ENCODE assay signal across 1 cellular context in the genomic region with DNA sequence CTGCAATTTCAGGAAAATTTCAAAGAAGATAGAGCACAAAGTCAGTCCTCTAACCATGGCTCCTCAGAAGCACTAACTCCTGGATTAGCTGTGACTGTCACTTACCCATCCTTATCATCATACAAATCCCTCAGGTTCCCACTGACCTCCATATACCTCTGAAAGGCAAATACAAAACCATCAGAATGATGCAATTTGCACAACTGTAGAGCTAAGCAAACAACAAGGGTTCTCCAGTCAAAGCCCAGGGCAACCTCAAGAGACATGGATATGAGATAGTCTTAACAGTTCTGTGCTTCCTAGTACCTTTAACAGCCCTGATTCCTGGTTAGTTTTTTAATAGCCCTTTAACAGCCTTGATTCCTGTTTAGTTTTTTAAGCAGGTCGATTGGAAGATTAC.
TF ChIP-seq lines count a peak whose summit lies in the region.

No MANE protein-coding gene starts in this region.

TF ChIP-seq in liver, 16 proteins besides CTCF, POLR2A, EP300 and RAD21 (continued from another document):
- TF ChIP-seq, protein P1, sequence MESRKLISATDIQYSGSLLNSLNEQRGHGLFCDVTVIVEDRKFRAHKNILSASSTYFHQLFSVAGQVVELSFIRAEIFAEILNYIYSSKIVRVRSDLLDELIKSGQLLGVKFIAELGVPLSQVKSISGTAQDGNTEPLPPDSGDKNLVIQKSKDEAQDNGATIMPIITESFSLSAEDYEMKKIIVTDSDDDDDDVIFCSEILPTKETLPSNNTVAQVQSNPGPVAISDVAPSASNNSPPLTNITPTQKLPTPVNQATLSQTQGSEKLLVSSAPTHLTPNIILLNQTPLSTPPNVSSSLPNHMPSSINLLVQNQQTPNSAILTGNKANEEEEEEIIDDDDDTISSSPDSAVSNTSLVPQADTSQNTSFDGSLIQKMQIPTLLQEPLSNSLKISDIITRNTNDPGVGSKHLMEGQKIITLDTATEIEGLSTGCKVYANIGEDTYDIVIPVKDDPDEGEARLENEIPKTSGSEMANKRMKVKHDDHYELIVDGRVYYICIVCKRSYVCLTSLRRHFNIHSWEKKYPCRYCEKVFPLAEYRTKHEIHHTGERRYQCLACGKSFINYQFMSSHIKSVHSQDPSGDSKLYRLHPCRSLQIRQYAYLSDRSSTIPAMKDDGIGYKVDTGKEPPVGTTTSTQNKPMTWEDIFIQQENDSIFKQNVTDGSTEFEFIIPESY (IDR thresholded peaks at IDR 0.05): no peak
- TF ChIP-seq, protein P2, sequence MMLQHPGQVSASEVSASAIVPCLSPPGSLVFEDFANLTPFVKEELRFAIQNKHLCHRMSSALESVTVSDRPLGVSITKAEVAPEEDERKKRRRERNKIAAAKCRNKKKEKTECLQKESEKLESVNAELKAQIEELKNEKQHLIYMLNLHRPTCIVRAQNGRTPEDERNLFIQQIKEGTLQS (IDR thresholded peaks at IDR 0.05): peak; percentile 64
- TF ChIP-seq HNF4A (conservative IDR thresholded peaks at IDR 0.05) (peak in 1 of 2 donors; percentile 8), EGR1 (IDR thresholded peaks at IDR 0.05; ENCODE audit: low read depth in 2 of 2) (no peak), HNF4G (IDR thresholded peaks at IDR 0.05) (no peak), GABPA (IDR thresholded peaks at IDR 0.05 in 1 of 2, conservative IDR thresholded peaks at IDR 0.05 in 1 of 2) (no peak), SP1 (IDR thresholded peaks at IDR 0.05) (no peak), FOXA1 (IDR thresholded peaks at IDR 0.05) (no peak), TAF1 (conservative IDR thresholded peaks at IDR 0.05) (no peak), RXRA (IDR thresholded peaks at IDR 0.05) (peak in 1 of 2 donors; percentile 19), NR2F2 (IDR thresholded peaks at IDR 0.05) (no peak)
- TF ChIP-seq, protein P3, sequence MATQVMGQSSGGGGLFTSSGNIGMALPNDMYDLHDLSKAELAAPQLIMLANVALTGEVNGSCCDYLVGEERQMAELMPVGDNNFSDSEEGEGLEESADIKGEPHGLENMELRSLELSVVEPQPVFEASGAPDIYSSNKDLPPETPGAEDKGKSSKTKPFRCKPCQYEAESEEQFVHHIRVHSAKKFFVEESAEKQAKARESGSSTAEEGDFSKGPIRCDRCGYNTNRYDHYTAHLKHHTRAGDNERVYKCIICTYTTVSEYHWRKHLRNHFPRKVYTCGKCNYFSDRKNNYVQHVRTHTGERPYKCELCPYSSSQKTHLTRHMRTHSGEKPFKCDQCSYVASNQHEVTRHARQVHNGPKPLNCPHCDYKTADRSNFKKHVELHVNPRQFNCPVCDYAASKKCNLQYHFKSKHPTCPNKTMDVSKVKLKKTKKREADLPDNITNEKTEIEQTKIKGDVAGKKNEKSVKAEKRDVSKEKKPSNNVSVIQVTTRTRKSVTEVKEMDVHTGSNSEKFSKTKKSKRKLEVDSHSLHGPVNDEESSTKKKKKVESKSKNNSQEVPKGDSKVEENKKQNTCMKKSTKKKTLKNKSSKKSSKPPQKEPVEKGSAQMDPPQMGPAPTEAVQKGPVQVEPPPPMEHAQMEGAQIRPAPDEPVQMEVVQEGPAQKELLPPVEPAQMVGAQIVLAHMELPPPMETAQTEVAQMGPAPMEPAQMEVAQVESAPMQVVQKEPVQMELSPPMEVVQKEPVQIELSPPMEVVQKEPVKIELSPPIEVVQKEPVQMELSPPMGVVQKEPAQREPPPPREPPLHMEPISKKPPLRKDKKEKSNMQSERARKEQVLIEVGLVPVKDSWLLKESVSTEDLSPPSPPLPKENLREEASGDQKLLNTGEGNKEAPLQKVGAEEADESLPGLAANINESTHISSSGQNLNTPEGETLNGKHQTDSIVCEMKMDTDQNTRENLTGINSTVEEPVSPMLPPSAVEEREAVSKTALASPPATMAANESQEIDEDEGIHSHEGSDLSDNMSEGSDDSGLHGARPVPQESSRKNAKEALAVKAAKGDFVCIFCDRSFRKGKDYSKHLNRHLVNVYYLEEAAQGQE (IDR thresholded peaks at IDR 0.05): no peak
- TF ChIP-seq, protein P4, sequence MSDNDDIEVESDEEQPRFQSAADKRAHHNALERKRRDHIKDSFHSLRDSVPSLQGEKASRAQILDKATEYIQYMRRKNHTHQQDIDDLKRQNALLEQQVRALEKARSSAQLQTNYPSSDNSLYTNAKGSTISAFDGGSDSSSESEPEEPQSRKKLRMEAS (IDR thresholded peaks at IDR 0.05): no peak
TF ChIP-seq in liver: peak in this region for 3.
